1 cellular context compared by ENCODE assay signal in the genomic region with DNA sequence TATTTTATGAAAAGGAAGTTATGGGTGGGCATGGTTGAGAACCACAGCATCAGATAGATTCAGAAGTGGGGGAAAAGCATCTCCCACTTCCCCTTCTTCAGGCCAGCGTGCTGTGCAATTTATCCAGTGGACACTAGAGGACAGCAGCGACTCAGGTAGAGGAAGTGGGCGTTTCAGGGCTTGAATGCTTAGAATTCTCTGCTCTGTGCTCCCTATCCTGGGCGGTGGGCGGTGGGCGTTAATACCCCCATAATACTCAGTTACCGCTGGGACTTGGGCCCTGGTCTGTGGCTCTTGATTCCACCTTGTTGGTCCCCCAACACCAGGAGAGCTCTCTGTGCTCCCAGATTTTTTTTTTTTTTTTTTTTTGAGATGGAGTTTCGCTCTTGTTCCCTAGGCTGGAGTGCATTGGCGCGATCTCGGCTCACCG.
A peak's percentile ranks its signal among the peaks of the same experiment; 100 is the strongest.
TF ChIP-seq lines count a peak whose summit lies in the region.

No MANE protein-coding gene starts in this region.

TF ChIP-seq in HEK293, 187 proteins besides CTCF, POLR2A, EP300 and RAD21 (continued from another document):
- TF ChIP-seq, protein P1, sequence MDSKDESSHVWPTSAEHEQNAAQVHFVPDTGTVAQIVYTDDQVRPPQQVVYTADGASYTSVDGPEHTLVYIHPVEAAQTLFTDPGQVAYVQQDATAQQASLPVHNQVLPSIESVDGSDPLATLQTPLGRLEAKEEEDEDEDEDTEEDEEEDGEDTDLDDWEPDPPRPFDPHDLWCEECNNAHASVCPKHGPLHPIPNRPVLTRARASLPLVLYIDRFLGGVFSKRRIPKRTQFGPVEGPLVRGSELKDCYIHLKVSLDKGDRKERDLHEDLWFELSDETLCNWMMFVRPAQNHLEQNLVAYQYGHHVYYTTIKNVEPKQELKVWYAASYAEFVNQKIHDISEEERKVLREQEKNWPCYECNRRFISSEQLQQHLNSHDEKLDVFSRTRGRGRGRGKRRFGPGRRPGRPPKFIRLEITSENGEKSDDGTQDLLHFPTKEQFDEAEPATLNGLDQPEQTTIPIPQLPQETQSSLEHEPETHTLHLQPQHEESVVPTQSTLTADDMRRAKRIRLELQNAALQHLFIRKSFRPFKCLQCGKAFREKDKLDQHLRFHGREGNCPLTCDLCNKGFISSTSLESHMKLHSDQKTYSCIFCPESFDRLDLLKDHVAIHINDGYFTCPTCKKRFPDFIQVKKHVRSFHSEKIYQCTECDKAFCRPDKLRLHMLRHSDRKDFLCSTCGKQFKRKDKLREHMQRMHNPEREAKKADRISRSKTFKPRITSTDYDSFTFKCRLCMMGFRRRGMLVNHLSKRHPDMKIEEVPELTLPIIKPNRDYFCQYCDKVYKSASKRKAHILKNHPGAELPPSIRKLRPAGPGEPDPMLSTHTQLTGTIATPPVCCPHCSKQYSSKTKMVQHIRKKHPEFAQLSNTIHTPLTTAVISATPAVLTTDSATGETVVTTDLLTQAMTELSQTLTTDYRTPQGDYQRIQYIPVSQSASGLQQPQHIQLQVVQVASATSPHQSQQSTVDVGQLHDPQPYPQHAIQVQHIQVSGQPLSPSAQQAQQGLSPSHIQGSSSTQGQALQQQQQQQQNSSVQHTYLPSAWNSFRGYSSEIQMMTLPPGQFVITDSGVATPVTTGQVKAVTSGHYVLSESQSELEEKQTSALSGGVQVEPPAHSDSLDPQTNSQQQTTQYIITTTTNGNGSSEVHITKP (tag by site-specific recombination; IDR thresholded peaks at IDR 0.05), result peak; percentile 83
- TF ChIP-seq, protein P2, sequence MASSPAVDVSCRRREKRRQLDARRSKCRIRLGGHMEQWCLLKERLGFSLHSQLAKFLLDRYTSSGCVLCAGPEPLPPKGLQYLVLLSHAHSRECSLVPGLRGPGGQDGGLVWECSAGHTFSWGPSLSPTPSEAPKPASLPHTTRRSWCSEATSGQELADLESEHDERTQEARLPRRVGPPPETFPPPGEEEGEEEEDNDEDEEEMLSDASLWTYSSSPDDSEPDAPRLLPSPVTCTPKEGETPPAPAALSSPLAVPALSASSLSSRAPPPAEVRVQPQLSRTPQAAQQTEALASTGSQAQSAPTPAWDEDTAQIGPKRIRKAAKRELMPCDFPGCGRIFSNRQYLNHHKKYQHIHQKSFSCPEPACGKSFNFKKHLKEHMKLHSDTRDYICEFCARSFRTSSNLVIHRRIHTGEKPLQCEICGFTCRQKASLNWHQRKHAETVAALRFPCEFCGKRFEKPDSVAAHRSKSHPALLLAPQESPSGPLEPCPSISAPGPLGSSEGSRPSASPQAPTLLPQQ (tag by site-specific recombination; IDR thresholded peaks at IDR 0.05), result no peak
- peak; percentile 47; the same call in 1 of the 2 replicates for TF ChIP-seq ZBTB8A (tag by site-specific recombination; IDR thresholded peaks at IDR 0.05)
- TF ChIP-seq ZNF843 (tag by site-specific recombination; IDR thresholded peaks at IDR 0.05), result no peak
- TF ChIP-seq ZNF660 (tag by site-specific recombination; IDR thresholded peaks at IDR 0.05), result 0 out of 2 replicates have a peak, but pooled peaks have one; percentile 57
- TF ChIP-seq MYNN (tag by site-specific recombination; IDR thresholded peaks at IDR 0.05; ENCODE audit: borderline replicate concordance), result no peak
- no peak for TF ChIP-seq TSHZ1 (tag by site-specific recombination; IDR thresholded peaks at IDR 0.05; ENCODE audit: borderline replicate concordance)
- peak; percentile 76; the same call in 1 of the 2 replicates for TF ChIP-seq EGR2 (tag by site-specific recombination; IDR thresholded peaks at IDR 0.05; ENCODE audit: low read depth)
